ENCODE assay signal across 19 cellular contexts in the genomic region with DNA sequence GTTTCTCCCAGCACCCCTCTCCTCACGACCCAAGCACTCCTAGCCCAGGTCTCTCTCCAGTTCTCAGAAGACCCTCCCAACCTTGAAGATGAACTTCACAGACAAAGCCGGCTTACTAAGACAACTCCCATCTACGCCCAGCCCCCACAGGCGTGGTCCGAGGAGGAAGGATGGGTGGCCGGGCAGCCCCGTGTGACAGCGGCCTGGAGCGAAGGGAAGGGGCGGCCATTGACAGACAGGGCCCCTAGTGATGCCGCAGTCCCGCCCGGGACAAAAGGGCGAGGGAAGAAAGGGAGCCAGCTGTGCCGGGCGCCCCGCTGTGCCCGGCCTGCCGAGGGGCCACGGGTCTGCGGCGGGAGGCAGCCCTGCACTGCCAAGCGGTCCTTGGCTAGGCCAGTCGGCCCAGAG. TPM values are rescaled to one million over a fixed set of nuclear protein-coding genes. Genes with fewer than 3 reads are reported as not detected.
DNase-seq lines count a peak whose midpoint lies in the region; ATAC-seq and TF ChIP-seq lines count a peak whose summit lies in the region.
"Had no signal": no experiment of that assay in that cellular context is flagged by ENCODE, and none has a peak within 500 bp of the region (broad histone marks: within the 10 kb centered on the region; RNA-seq: fewer than 3 reads in every experiment).

No MANE protein-coding gene starts in this region.

- H3K36me3 Mint-ChIP-seq in progenitor cell of endocrine pancreas (ENCODE audit: insufficient read depth) = no peaks in the 10 kb centered on the region
- H3K36me3 Mint-ChIP-seq: CD8-positive, alpha-beta memory T cell had no signal

- peaks cover 97% of the 10 kb centered on the region for H3K27me3 Mint-ChIP-seq in progenitor cell of endocrine pancreas

- H3K27ac ChIP-seq in HUES64 (ENCODE audit: low read depth, low read length) = no peak overlapping the region
- H3K27ac ChIP-seq: BLaER1 treated with 17β-estradiol and CSF1 and Interleukin-3, amounts not matched to agents 10 nM and 100 nM; RWPE1; SJCRH30 had no signal

- peaks cover 8% of the 10 kb centered on the region for H3K4me1 Mint-ChIP-seq in progenitor cell of endocrine pancreas (ENCODE audit: low read depth)

- H3K27me3 ChIP-seq in HUES64 (ENCODE audit: insufficient read depth, low read length) = peaks cover 100% of the 10 kb centered on the region
- H3K27me3 ChIP-seq in iPS-15b (ENCODE audit: control insufficient read depth, insufficient read depth, low read length) = peaks cover 97% of the 10 kb centered on the region

- H3K27ac Mint-ChIP-seq in progenitor cell of endocrine pancreas = no peak overlapping the region
- H3K27ac Mint-ChIP-seq: CD8-positive, alpha-beta memory T cell had no signal

- H3K4me1 ChIP-seq in HUES64 (ENCODE audit: insufficient read depth, low read length) (peaks cover 44% of the 10 kb centered on the region), iPS-15b (ENCODE audit: control insufficient read depth, insufficient read depth, low read length) (peaks cover 19% of the 10 kb centered on the region)
- H3K4me1 ChIP-seq: BLaER1 treated with 17β-estradiol and CSF1 and Interleukin-3, amounts not matched to agents 10 nM and 100 nM; SJCRH30 had no signal

- DNase-seq in ELF-1 (ENCODE audit: low read depth, low spot score) (peak; percentile 52), progenitor cell of endocrine pancreas (ENCODE audit: low spot score, unreplicated experiment) (no peak), left ventricle myocardium superior (no peak), NCI-H82 treated with DMSO at 0.1 percent for 48 hours (lab: John Stamatoyannopoulos, UW; ENCODE audit: unreplicated experiment) (no peak)
- DNase-seq in activated CD4-positive, alpha-beta T cell treated with anti-CD3 and anti-CD28 coated beads for 1 hour = no peak
- DNase-seq: CD8-positive, alpha-beta memory T cell; DMS 273 treated with DMSO at 0.1 percent for 48 hours; NCI-H1417; NCI-H2029; NCI-H2171 treated with DMSO at 0.1 percent for 48 hours; NCI-H748 treated with DMSO at 0.1 percent for 48 hours; SJCRH30 had no signal

- intact Hi-C loops in left ventricle myocardium superior (cut with micrococcal nuclease) = no loop called here

- ATAC-seq in left ventricle myocardium superior = no peak
- no peak for ATAC-seq in HG03457 (IDR thresholded peaks at IDR 0.05; ENCODE audit: unreplicated experiment)

- H3K4me3 ChIP-seq in HUES64 (ENCODE audit: low read length) (peak overlapping the region; percentile 39; the same call in 1 of the 2 replicates), iPS-15b (ENCODE audit: low read depth, low read length) (peak overlapping the region; percentile 41)
- H3K4me3 ChIP-seq: BLaER1 treated with 17β-estradiol and CSF1 and Interleukin-3, amounts not matched to agents 10 nM and 100 nM; SJCRH30 had no signal

- WGBS in HUES64 = under 1% methylated on average over 24 of the region's 24 CpGs

- H3K9me3 Mint-ChIP-seq in progenitor cell of endocrine pancreas (ENCODE audit: low read depth) = no peaks in the 10 kb centered on the region

- H3K4me3 Mint-ChIP-seq in progenitor cell of endocrine pancreas (ENCODE audit: low read depth) = peak overlapping the region; percentile 12
- H3K4me3 Mint-ChIP-seq: CD8-positive, alpha-beta memory T cell had no signal

- H3K9me3 ChIP-seq in HUES64 (ENCODE audit: insufficient read depth, low read depth, low read length) (no peaks in the 10 kb centered on the region), iPS-15b (ENCODE audit: control insufficient read depth, insufficient read depth, low read length) (no peaks in the 10 kb centered on the region)
- H3K9me3 ChIP-seq: SJCRH30 had no signal

- no peak overlapping the region for H3K9ac ChIP-seq in HUES64 (ENCODE audit: low read depth, low read length)
- H3K9ac ChIP-seq in iPS-15b (ENCODE audit: low read depth, low read length) = no peak overlapping the region
- H3K9ac ChIP-seq: BLaER1 treated with 17β-estradiol and CSF1 and Interleukin-3, amounts not matched to agents 10 nM and 100 nM had no signal

- TF ChIP-seq CTCF in progenitor cell of endocrine pancreas (IDR thresholded peaks at IDR 0.05; ENCODE audit: unreplicated experiment) = no peak

- no peaks in the 10 kb centered on the region for H3K36me3 ChIP-seq in HUES64 (ENCODE audit: insufficient read depth, low read length)
- no peaks in the 10 kb centered on the region for H3K36me3 ChIP-seq in iPS-15b (ENCODE audit: control insufficient read depth, insufficient read depth, low read length)
- H3K36me3 ChIP-seq: BLaER1 treated with 17β-estradiol and CSF1 and Interleukin-3, amounts not matched to agents 10 nM and 100 nM; SJCRH30 had no signal

RNA-seq across cellular contexts. Expression of gene PAX7, which starts 6.9 kb away (rescaled TPM):
- polyA plus RNA-seq in HUES64 (2013, experiment 1 of 2) = 0.90 TPM
- 2.0 TPM for polyA plus RNA-seq in HUES64 (2013, experiment 2 of 2)
- not detected in 2 replicates for total RNA-seq in progenitor cell of endocrine pancreas
- not detected for total RNA-seq in left ventricle myocardium superior
- total RNA-seq: A172; CD8-positive, alpha-beta memory T cell; HT1080 had no signal
- polyA plus RNA-seq: CD8-positive, alpha-beta memory T cell had no signal
